In genomic region chr13:112897956-112898785, GRCh38 we compare ENCODE assay signal across 19 cellular contexts.
DNase-seq lines count a peak whose midpoint lies in the region; ATAC-seq and TF ChIP-seq lines count a peak whose summit lies in the region.
"Had no signal": no experiment of that assay in that cellular context is flagged by ENCODE, and none has a peak within 500 bp of the region (broad histone marks: within the 10 kb centered on the region; RNA-seq: fewer than 3 reads in every experiment).

No MANE protein-coding gene starts in this region.

- TF ChIP-seq CTCF in RWPE2 (IDR thresholded peaks at IDR 0.05; ENCODE audit: poor library complexity, severe bottlenecking) (no peak), right lobe of liver (IDR thresholded peaks at IDR 0.05) (no peak), spleen (IDR thresholded peaks at IDR 0.05 in 8 of 11, conservative IDR thresholded peaks at IDR 0.05 in 3 of 11) (no peak), testis (IDR thresholded peaks at IDR 0.05) (no peak)

- H3K36me3 ChIP-seq in RWPE2 (ENCODE audit: low read depth) (no peaks in the 10 kb centered on the region), right lobe of liver (no peaks in the 10 kb centered on the region), spleen (no peaks in the 10 kb centered on the region), testis (ENCODE audit: low read depth, missing control alignments) (no peaks in the 10 kb centered on the region)
- H3K36me3 ChIP-seq: BLaER1 had no signal

- H3K4me3 ChIP-seq in RWPE2 (ENCODE audit: severe bottlenecking) (no peak overlapping the region), right lobe of liver (no peak overlapping the region), spleen (no peak overlapping the region), testis (no peak overlapping the region)
- H3K4me3 ChIP-seq: A549, BLaER1 had no signal

- 86% methylated on average over 1 of the region's 42 CpGs for WGBS in right lobe of liver (ENCODE audit: insufficient coverage, low coverage, low lambda C conversion rate, missing lambda C conversion rate)
- WGBS in spleen, 5 donors = 87 to 94% (median 88%) methylated on average over 31 to 42 of the region's 42 CpGs
- 83 to 87% methylated on average over 37 to 42 of the region's 42 CpGs for WGBS in testis, 2 donors

- H3K27me3 ChIP-seq in RWPE2 (ENCODE audit: insufficient read depth, poor library complexity, severe bottlenecking) (peaks cover 24% of the 10 kb centered on the region), right lobe of liver (no peaks in the 10 kb centered on the region), spleen (replicated peaks in 1 of 7) (peaks cover 0 to 64% (median 25%) of the 10 kb centered on the region in 7 donors), testis (no peaks in the 10 kb centered on the region)

- no peak for ATAC-seq in Right ventricle myocardium inferior
- no peak for ATAC-seq in Right ventricle myocardium superior (ENCODE audit: poor library complexity)
- ATAC-seq in RWPE2 (ENCODE audit: low read depth) = no peak
- no peak for ATAC-seq in right lobe of liver
- ATAC-seq: A549, HCT116 had no signal

- TF ChIP-seq POLR2A in right lobe of liver (IDR thresholded peaks at IDR 0.05) (no peak), spleen (IDR thresholded peaks at IDR 0.05) (no peak), testis (IDR thresholded peaks at IDR 0.05) (no peak)

- H3K9me3 ChIP-seq in RWPE2 (ENCODE audit: severe bottlenecking) (no peaks in the 10 kb centered on the region), right lobe of liver (no peaks in the 10 kb centered on the region), spleen (no peaks in the 10 kb centered on the region), testis (no peaks in the 10 kb centered on the region)
- H3K9me3 ChIP-seq: A549 had no signal

- peak; percentile 53 for DNase-seq in Right ventricle myocardium inferior (ENCODE audit: missing footprints)
- no peak for DNase-seq in Right ventricle myocardium superior
- peak; percentile 47 for DNase-seq in RWPE2 (ENCODE audit: low spot score)
- peak; percentile 18 to 50 (median 36) for DNase-seq in right lobe of liver
- DNase-seq in spleen = peak; percentile 72
- no peak for DNase-seq in occipital lobe (lab: John Stamatoyannopoulos, UW)
- DNase-seq in testis = no peak
- DNase-seq: CD4-positive, alpha-beta memory T cell; DMS153; GF-D8; KBM-7; NCI-H1105; NCI-H2107; NCI-H510A treated with DMSO at 0.1 percent for 48 hours; NCI-H774; SHP77 treated with DMSO at 0.1 percent for 48 hours had no signal

- intact Hi-C loops in Right ventricle myocardium inferior (cut with DNase I) = no loop called here
- intact Hi-C loops in Right ventricle myocardium superior (cut with DNase I) = no loop called here
- intact Hi-C loops in right lobe of liver (cut with DNase I) = no loop called here
- intact Hi-C loops in spleen (cut with DNase I; ENCODE audit: low total_unique reads) = no loop called here
- intact Hi-C loops in testis (cut with DNase I; ENCODE audit: low total_unique reads) = no loop called here

- H3K27ac ChIP-seq in RWPE2 (ENCODE audit: poor library complexity, severe bottlenecking) (no peak overlapping the region), right lobe of liver (no peak overlapping the region), spleen (no peak overlapping the region), testis (no peak overlapping the region)
- H3K27ac ChIP-seq: A549, BLaER1 had no signal

- H3K4me1 ChIP-seq in RWPE2 (ENCODE audit: insufficient read depth, poor library complexity, severe bottlenecking) (no peaks in the 10 kb centered on the region), right lobe of liver (peaks cover 0 to 15% (median 1%) of the 10 kb centered on the region in 4 donors), spleen (peaks cover 16 to 27% (median 25%) of the 10 kb centered on the region in 6 donors), testis (peaks cover 6% of the 10 kb centered on the region)

Comparison
In these comparisons a context has a peak if more than half of its experiments do, and no peak if none do; other contexts are left out.
1. DNase-seq: peak in Right ventricle myocardium inferior (single experiment), RWPE2 (single experiment), right lobe of liver (3 of 3) and spleen (single experiment); none in Right ventricle myocardium superior (single experiment), occipital lobe (single experiment) and testis (single experiment).